Comparison of ENCODE assay signal across 1 cellular context in genomic region chr18:58796205-58796604, GRCh38.
TF ChIP-seq lines count a peak whose summit lies in the region.

No MANE protein-coding gene starts in this region.

TF ChIP-seq in GM23338, 12 proteins besides CTCF, POLR2A, EP300 and RAD21 (continued from another document):
- no peak for TF ChIP-seq ZNF462 (CRISPR knock-in tag; IDR thresholded peaks at IDR 0.05)
- no peak for TF ChIP-seq JUNB (IDR thresholded peaks at IDR 0.05; ENCODE audit: unreplicated experiment)
- TF ChIP-seq POLR2AphosphoS5 (IDR thresholded peaks at IDR 0.05; ENCODE audit: low read depth): no peak
- TF ChIP-seq STAT1 (IDR thresholded peaks at IDR 0.05; ENCODE audit: unreplicated experiment): no peak
- no peak for TF ChIP-seq ETS1 (IDR thresholded peaks at IDR 0.05)
- no peak for TF ChIP-seq ZNF114 (CRISPR knock-in tag; IDR thresholded peaks at IDR 0.05)
- TF ChIP-seq ZNF331 (CRISPR knock-in tag; IDR thresholded peaks at IDR 0.05; ENCODE audit: low read depth): no peak
- no peak for TF ChIP-seq EZH2phosphoT487 (IDR thresholded peaks at IDR 0.05; ENCODE audit: unreplicated experiment)
- no peak for TF ChIP-seq REST (IDR thresholded peaks at IDR 0.05; ENCODE audit: unreplicated experiment)
